26 cellular contexts compared by ENCODE assay signal in genomic region chr1:24263746-24264145, GRCh38.
"Had no signal": no experiment of that assay in that cellular context is flagged by ENCODE, and none has a peak within 500 bp of the region (broad histone marks: within the 10 kb centered on the region; RNA-seq: fewer than 3 reads in every experiment).

No MANE protein-coding gene starts in this region.

- DNase-seq: activated CD4-positive, alpha-beta memory T cell treated with anti-CD3 and anti-CD28 coated beads, Interleukin-2, amount 10 ng/mL, durations not matched to agents 7 days and 5 days; activated CD4-positive, alpha-beta T cell treated with anti-CD3 and anti-CD28 coated beads for 1 hour; activated CD4-positive, alpha-beta T cell treated with anti-CD3 and anti-CD28 coated beads for 36 hours; activated CD4-positive, alpha-beta T cell treated with anti-CD3 and anti-CD28 coated beads for 48 hours; activated CD4-positive, alpha-beta T cell treated with anti-CD3 and anti-CD28 coated beads, Interleukin-2, amount 10 ng/mL, durations not matched to agents 7 days and 5 days; activated CD4-positive, alpha-beta T cell treated with anti-CD3 and anti-CD28 coated beads, Interleukin-2, amount 50 U/mL, for 48 hours; activated CD4-positive, CD25-positive, alpha-beta regulatory T cell; activated CD8-positive, alpha-beta memory T cell treated with anti-CD3 and anti-CD28 coated beads, Interleukin-2, amount 10 ng/mL, durations not matched to agents 7 days and 5 days; activated CD8-positive, alpha-beta memory T cell treated with anti-CD3 and anti-CD28 coated beads, Interleukin-2, amount 50 U/mL, for 48 hours; activated CD8-positive, alpha-beta T cell treated with anti-CD3 and anti-CD28 coated beads, Interleukin-2, amount 10 ng/mL, durations not matched to agents 7 days and 5 days; activated effector memory CD4-positive, alpha-beta T cell treated with Interleukin-2 at 50 U/mL for 16 hours; activated gamma-delta T cell; activated naive CD4-positive, alpha-beta T cell treated with anti-CD3 and anti-CD28 coated beads, Interleukin-2, amount 10 ng/mL, durations not matched to agents 7 days and 5 days; activated naive CD4-positive, alpha-beta T cell treated with Interleukin-2 at 50 U/mL for 16 hours; activated naive CD8-positive, alpha-beta T cell treated with anti-CD3 and anti-CD28 coated beads, Interleukin-2, amount 10 ng/mL, durations not matched to agents 7 days and 5 days; activated naive CD8-positive, alpha-beta T cell treated with anti-CD3 and anti-CD28 coated beads, Interleukin-2, amount 50 U/mL, for 24 hours; activated T-cell treated with anti-CD3 and anti-CD28 coated beads, Interleukin-2, amount 50 U/mL, for 24 hours; activated T-cell treated with anti-CD3 and anti-CD28 coated beads, Interleukin-2, amount 50 U/mL, for 48 hours; amygdala; anterior cingulate cortex; central memory CD4-positive, alpha-beta T cell; T-helper 2 cell; T-helper 9 cell; WERI-Rb-1 had no signal

- H3K27me3 ChIP-seq: ascending aorta, breast epithelium had no signal

- H3K36me3 ChIP-seq: ascending aorta, breast epithelium, WERI-Rb-1 had no signal

- H3K4me3 ChIP-seq: ascending aorta, breast epithelium had no signal

- H3K4me1 ChIP-seq: ascending aorta, breast epithelium had no signal

- H3K9me3 ChIP-seq: ascending aorta, breast epithelium had no signal

- H3K27ac ChIP-seq: ascending aorta, breast epithelium, WERI-Rb-1 had no signal
